18 cellular contexts compared by ENCODE assay signal in genomic region chr7:28889290-28889689, GRCh38.
"Had no signal": no experiment of that assay in that cellular context is flagged by ENCODE, and none has a peak within 500 bp of the region (broad histone marks: within the 10 kb centered on the region; RNA-seq: fewer than 3 reads in every experiment).

No MANE protein-coding gene starts in this region.

- H3K27me3 ChIP-seq: body of pancreas, thyroid gland had no signal

- H3K4me1 ChIP-seq: foreskin keratinocyte, left lung, psoas muscle, thyroid gland had no signal

- H3K36me3 ChIP-seq: left lung, thyroid gland had no signal

- H3K4me3 Mint-ChIP-seq: activated CD4-positive, alpha-beta T cell treated with anti-CD3 and anti-CD28 coated beads, Interleukin-2, amount 10 ng/mL, durations not matched to agents 7 days and 5 days; activated CD8-positive, alpha-beta T cell treated with anti-CD3 and anti-CD28 coated beads, Interleukin-2, amount 10 ng/mL, durations not matched to agents 7 days and 5 days; activated naive CD4-positive, alpha-beta T cell treated with anti-CD3 and anti-CD28 coated beads for 36 hours; activated T-cell treated with anti-CD3 and anti-CD28 coated beads, Interleukin-2, amount 50 U/mL, for 4 hours had no signal

- DNase-seq: activated CD4-positive, alpha-beta T cell treated with anti-CD3 and anti-CD28 coated beads, Interleukin-2, amount 10 ng/mL, durations not matched to agents 7 days and 5 days; activated CD8-positive, alpha-beta T cell treated with anti-CD3 and anti-CD28 coated beads, Interleukin-2, amount 10 ng/mL, durations not matched to agents 7 days and 5 days; activated naive CD4-positive, alpha-beta T cell treated with anti-CD3 and anti-CD28 coated beads for 36 hours; activated T-cell treated with anti-CD3 and anti-CD28 coated beads, Interleukin-2, amount 50 U/mL, for 4 hours; body of pancreas; dorsolateral prefrontal cortex; foreskin keratinocyte; hippocampal formation; kidney; left lung; psoas muscle; right cardiac atrium; stimulated activated CD4-positive, alpha-beta T cell treated with anti-CD3 and anti-CD28 coated beads, Interleukin-2, amount 100 ng/mL, for 24 hours; stimulated activated naive CD4-positive, alpha-beta T cell treated with Interleukin-2 at 50 U/mL for 16 hours; T1000; thyroid gland had no signal

- ATAC-seq: activated CD4-positive, CD25-positive, alpha-beta regulatory T cell treated with anti-CD3 and anti-CD28 coated beads, Interleukin-2, amount 50 U/mL, for 24 hours; activated CD8-positive, alpha-beta T cell treated with anti-CD3 and anti-CD28 coated beads, Interleukin-2, amount 10 ng/mL, durations not matched to agents 7 days and 5 days; activated T-cell treated with anti-CD3 and anti-CD28 coated beads, Interleukin-2, amount 50 U/mL, for 4 hours; body of pancreas; foreskin keratinocyte; left lung; psoas muscle; right cardiac atrium had no signal

- H3K9me3 Mint-ChIP-seq: activated CD4-positive, alpha-beta T cell treated with anti-CD3 and anti-CD28 coated beads, Interleukin-2, amount 10 ng/mL, durations not matched to agents 7 days and 5 days; activated naive CD4-positive, alpha-beta T cell treated with anti-CD3 and anti-CD28 coated beads for 36 hours; activated T-cell treated with anti-CD3 and anti-CD28 coated beads, Interleukin-2, amount 50 U/mL, for 4 hours had no signal

- H3K27ac Mint-ChIP-seq: activated CD4-positive, alpha-beta T cell treated with anti-CD3 and anti-CD28 coated beads, Interleukin-2, amount 10 ng/mL, durations not matched to agents 7 days and 5 days; activated CD8-positive, alpha-beta T cell treated with anti-CD3 and anti-CD28 coated beads, Interleukin-2, amount 10 ng/mL, durations not matched to agents 7 days and 5 days; activated naive CD4-positive, alpha-beta T cell treated with anti-CD3 and anti-CD28 coated beads for 36 hours had no signal

- H3K4me3 ChIP-seq: body of pancreas, dorsolateral prefrontal cortex, left lung, psoas muscle, thyroid gland had no signal

- H3K27ac ChIP-seq: dorsolateral prefrontal cortex, epithelial cell of prostate, foreskin keratinocyte, left lung, psoas muscle, thyroid gland had no signal

- H3K4me1 Mint-ChIP-seq: activated CD4-positive, alpha-beta T cell treated with anti-CD3 and anti-CD28 coated beads, Interleukin-2, amount 10 ng/mL, durations not matched to agents 7 days and 5 days had no signal
